ENCODE assay signal across 11 cellular contexts in genomic region chr5:179276838-179277395, GRCh38.
DNase-seq lines count a peak whose midpoint lies in the region; ATAC-seq and TF ChIP-seq lines count a peak whose summit lies in the region.
"Had no signal": no experiment of that assay in that cellular context is flagged by ENCODE, and none has a peak within 500 bp of the region (broad histone marks: within the 10 kb centered on the region; RNA-seq: fewer than 3 reads in every experiment).

No MANE protein-coding gene starts in this region.

- no peak overlapping the region for H3K27ac Mint-ChIP-seq in natural killer cell
- H3K27ac Mint-ChIP-seq: activated T-helper 2 cell treated with anti-CD3 and anti-CD28 coated beads, Interferon-gamma antibody, Interleukin-2, Interleukin-4, amounts not matched to agents 10 μg/mL and 5 μg/mL and 100 μg/mL, durations not matched to agents 14 hours and 24 hours and 36 hours had no signal

- no peak for TF ChIP-seq POLR2A in spleen (IDR thresholded peaks at IDR 0.05)

- H3K4me1 ChIP-seq in spleen = peaks cover 0 to 64% (median 27%) of the 10 kb centered on the region in 6 donors

- H3K27me3 Mint-ChIP-seq in natural killer cell (ENCODE audit: low read depth in 2 of 2) = no peaks in the 10 kb centered on the region
- H3K27me3 Mint-ChIP-seq: central memory CD8-positive, alpha-beta T cell had no signal

- H3K27ac ChIP-seq in spleen = peak overlapping the region in 7 of 8 donors; percentile 25 to 73 (median 67)

- DNase-seq in ELR (ENCODE audit: low read depth) (peak; percentile 27), astrocyte of the spinal cord (ENCODE audit: low read depth, low spot score) (no peak), iPS-NIHi11 (ENCODE audit: low spot score) (peak; percentile 55), spleen (no peak), natural killer cell (no peak)
- no peak for DNase-seq in NK-92 treated with Interleukin-12 subunit alpha and Interleukin-12 subunit beta, amount 100 ng/mL, for 24 hours (lab: John Stamatoyannopoulos, UW)
- DNase-seq: NCI-H1930 had no signal

- H3K9me3 ChIP-seq in spleen = peaks cover 0 to 2% (median 0%) of the 10 kb centered on the region in 8 donors

- ATAC-seq in HG02970 (IDR thresholded peaks at IDR 0.05; ENCODE audit: low FRiP score, unreplicated experiment) = no peak
- no peak for ATAC-seq in GM19455 (IDR thresholded peaks at IDR 0.05; ENCODE audit: unreplicated experiment)
- no peak for ATAC-seq in natural killer cell

- H3K27me3 ChIP-seq in spleen (replicated peaks in 1 of 7) = no peaks in the 10 kb centered on the region

- no peaks in the 10 kb centered on the region for H3K36me3 Mint-ChIP-seq in natural killer cell

- TF ChIP-seq CTCF in astrocyte of the spinal cord (IDR thresholded peaks at IDR 0.05; ENCODE audit: low read depth, low read length) (peak; percentile 10), spleen (IDR thresholded peaks at IDR 0.05 in 8 of 11, conservative IDR thresholded peaks at IDR 0.05 in 3 of 11) (no peak), natural killer cell (IDR thresholded peaks at IDR 0.05) (no peak)

- H3K9me3 Mint-ChIP-seq in natural killer cell = no peaks in the 10 kb centered on the region
- H3K9me3 Mint-ChIP-seq: activated T-helper 2 cell treated with anti-CD3 and anti-CD28 coated beads, Interferon-gamma antibody, Interleukin-2, Interleukin-4, amounts not matched to agents 10 μg/mL and 5 μg/mL and 100 μg/mL, durations not matched to agents 14 hours and 24 hours and 36 hours; central memory CD8-positive, alpha-beta T cell had no signal

- WGBS in spleen, 5 donors = 79 to 91% (median 90%) methylated on average over 12 to 17 of the region's 17 CpGs

- no peaks in the 10 kb centered on the region for H3K4me1 Mint-ChIP-seq in natural killer cell
- H3K4me1 Mint-ChIP-seq: central memory CD8-positive, alpha-beta T cell had no signal

- H3K4me3 ChIP-seq in astrocyte of the spinal cord (ENCODE audit: low read depth, low read length) (no peak overlapping the region), spleen (no peak overlapping the region)

- no peak overlapping the region for H3K4me3 Mint-ChIP-seq in natural killer cell
- H3K4me3 Mint-ChIP-seq: central memory CD8-positive, alpha-beta T cell had no signal

- in situ Hi-C loops in astrocyte of the spinal cord (cut with HindIII; ENCODE audit: low sequenced_read_pairs) = no loop called here

- peaks cover 0 to 10% (median 0%) of the 10 kb centered on the region in 6 donors for H3K36me3 ChIP-seq in spleen

- intact Hi-C loops in spleen (cut with DNase I; ENCODE audit: low total_unique reads) (no loop called here), natural killer cell (cut with micrococcal nuclease) (no loop called here)

Comparison
In these comparisons a context has a peak if more than half of its experiments do, and no peak if none do; other contexts are left out.
1. DNase-seq: peak in ELR (single experiment) and iPS-NIHi11 (single experiment); none in astrocyte of the spinal cord (single experiment), spleen (single experiment), NK-92 treated with Interleukin-12 subunit alpha and Interleukin-12 subunit beta, amount 100 ng/mL, for 24 hours (single experiment) and natural killer cell (single experiment).